Comparison of ENCODE assay signal across 3 cellular contexts in genomic region chr3:52798376-52798977, GRCh38.
TF ChIP-seq lines count a peak whose summit lies in the region.

No MANE protein-coding gene starts in this region.

TF ChIP-seq in SK-N-SH treated with all-trans-retinoic acid at 6 μM for 48 hours, 23 proteins besides CTCF, POLR2A, EP300 and RAD21 (continues in another document):
- TF ChIP-seq GLIS3 (CRISPR knock-in tag; IDR thresholded peaks at IDR 0.05) = no peak
- TF ChIP-seq ZNF70 (CRISPR knock-in tag; IDR thresholded peaks at IDR 0.05) = no peak
- no peak for TF ChIP-seq ZFP30 (CRISPR knock-in tag; IDR thresholded peaks at IDR 0.05)
- no peak for TF ChIP-seq TSHZ2 (CRISPR knock-in tag; IDR thresholded peaks at IDR 0.05)
- no peak for TF ChIP-seq ISL1 (CRISPR knock-in tag; IDR thresholded peaks at IDR 0.05)
- TF ChIP-seq TCF4 (CRISPR knock-in tag; IDR thresholded peaks at IDR 0.05; ENCODE audit: borderline replicate concordance) = no peak
- no peak for TF ChIP-seq ZNF565 (CRISPR knock-in tag; conservative IDR thresholded peaks at IDR 0.05; ENCODE audit: low read depth)
- TF ChIP-seq PATZ1 (CRISPR knock-in tag; IDR thresholded peaks at IDR 0.05; ENCODE audit: borderline replicate concordance) = no peak
- TF ChIP-seq POU6F1 (CRISPR knock-in tag; IDR thresholded peaks at IDR 0.05; ENCODE audit: borderline replicate concordance, low read depth) = no peak
- TF ChIP-seq ZFP3 (CRISPR knock-in tag; IDR thresholded peaks at IDR 0.05) = no peak
- TF ChIP-seq ARNTL (CRISPR knock-in tag; IDR thresholded peaks at IDR 0.05; ENCODE audit: borderline replicate concordance, low read depth) = no peak
- no peak for TF ChIP-seq SNAI2 (CRISPR knock-in tag; IDR thresholded peaks at IDR 0.05)
- no peak for TF ChIP-seq PPARA (CRISPR knock-in tag; IDR thresholded peaks at IDR 0.05; ENCODE audit: borderline replicate concordance)

TF ChIP-seq in SK-N-SH, 30 proteins besides CTCF, POLR2A, EP300 and RAD21:
- TF ChIP-seq RFX5 (IDR thresholded peaks at IDR 0.05; ENCODE audit: low read length) = no peak
- no peak for TF ChIP-seq PBX3 (IDR thresholded peaks at IDR 0.05)
- TF ChIP-seq NFIC (IDR thresholded peaks at IDR 0.05; ENCODE audit: borderline replicate concordance) = no peak
- TF ChIP-seq IRF3 (IDR thresholded peaks at IDR 0.05; ENCODE audit: low read depth, low read length) = no peak
- no peak for TF ChIP-seq RXRA (IDR thresholded peaks at IDR 0.05; ENCODE audit: borderline replicate concordance, low read depth)
- TF ChIP-seq RCOR1 (IDR thresholded peaks at IDR 0.05; ENCODE audit: low read length) = no peak
- no peak for TF ChIP-seq ELF1 (IDR thresholded peaks at IDR 0.05)
- no peak for TF ChIP-seq USF1 (IDR thresholded peaks at IDR 0.05; ENCODE audit: borderline replicate concordance, low read depth)
- TF ChIP-seq GABPA (IDR thresholded peaks at IDR 0.05; ENCODE audit: low read depth) = no peak
- TF ChIP-seq USF2 (IDR thresholded peaks at IDR 0.05; ENCODE audit: borderline replicate concordance, low read depth, low read length) = no peak
- TF ChIP-seq MXI1 (IDR thresholded peaks at IDR 0.05; ENCODE audit: low read depth, low read length) = no peak
- TF ChIP-seq FOXM1 (IDR thresholded peaks at IDR 0.05; ENCODE audit: low read depth) = no peak
- no peak for TF ChIP-seq FOXJ3 (CRISPR knock-in tag; IDR thresholded peaks at IDR 0.05)
- TF ChIP-seq MAX (IDR thresholded peaks at IDR 0.05; ENCODE audit: low read depth) = no peak
- TF ChIP-seq REST (IDR thresholded peaks at IDR 0.05; ENCODE audit: low read depth, low read length) = no peak
- TF ChIP-seq SIN3A (IDR thresholded peaks at IDR 0.05; ENCODE audit: borderline replicate concordance, low read depth, low read length) = no peak

TF ChIP-seq in GM12878, 131 proteins besides CTCF, POLR2A, EP300 and RAD21:
- TF ChIP-seq ZNF217 (IDR thresholded peaks at IDR 0.05) = no peak
- TF ChIP-seq HCFC1 (IDR thresholded peaks at IDR 0.05; ENCODE audit: low read length) = no peak
- no peak for TF ChIP-seq EZH2 (IDR thresholded peaks at IDR 0.05; ENCODE audit: borderline replicate concordance, control insufficient read depth, low read depth, low read length)
- TF ChIP-seq DPF2 (IDR thresholded peaks at IDR 0.05) = no peak
- TF ChIP-seq TCF3 (IDR thresholded peaks at IDR 0.05; ENCODE audit: borderline replicate concordance, insufficient read depth, low read depth, low read length) = no peak
- no peak for TF ChIP-seq CREB1 (IDR thresholded peaks at IDR 0.05; ENCODE audit: low read depth)
- no peak for TF ChIP-seq BCL11A (IDR thresholded peaks at IDR 0.05; ENCODE audit: low read depth, low read length)
- no peak for TF ChIP-seq HDAC6 (IDR thresholded peaks at IDR 0.05; ENCODE audit: unreplicated experiment)
- no peak for TF ChIP-seq NR2C1 (IDR thresholded peaks at IDR 0.05)
- no peak for TF ChIP-seq SIN3A (IDR thresholded peaks at IDR 0.05; ENCODE audit: low read depth, low read length)
- no peak for TF ChIP-seq PRDM15 (CRISPR knock-in tag; IDR thresholded peaks at IDR 0.05)
- TF ChIP-seq MAX (IDR thresholded peaks at IDR 0.05; ENCODE audit: low read depth, low read length) = no peak
- TF ChIP-seq PML (IDR thresholded peaks at IDR 0.05; ENCODE audit: low read length) = no peak
- TF ChIP-seq PKNOX1 (IDR thresholded peaks at IDR 0.05) = no peak
- no peak for TF ChIP-seq CBX3 (IDR thresholded peaks at IDR 0.05; ENCODE audit: borderline replicate concordance, low read depth)
- TF ChIP-seq BMI1 (IDR thresholded peaks at IDR 0.05; ENCODE audit: borderline replicate concordance) = no peak
- TF ChIP-seq RFX5 (IDR thresholded peaks at IDR 0.05; ENCODE audit: low read depth, low read length) = no peak
- TF ChIP-seq ATF3 (IDR thresholded peaks at IDR 0.05; ENCODE audit: borderline replicate concordance, extremely low read depth, low read depth, low read length) = no peak
TF ChIP-seq in GM12878: peak in this region for 0.
